In genomic region chr19:15835565-15836344, GRCh38 we compare ENCODE assay signal across 9 cellular contexts. TPM values are rescaled to one million over a fixed set of nuclear protein-coding genes. Genes with fewer than 3 reads are reported as not detected.
DNase-seq lines count a peak whose midpoint lies in the region; ATAC-seq, FAIRE-seq and TF ChIP-seq lines count a peak whose summit lies in the region.
"Not testable (repeated sequence)": the region's sequence is repeated elsewhere in the genome, so short reads cannot be mapped to it uniquely, and the experiment has no call there.
"Had no signal": no experiment of that assay in that cellular context is flagged by ENCODE, and none has a peak within 500 bp of the region (broad histone marks: within the 10 kb centered on the region; RNA-seq: fewer than 3 reads in every experiment).

No MANE protein-coding gene starts in this region.

- peak; percentile 4 for ATAC-seq in activated CD8-positive, alpha-beta memory T cell treated with anti-CD3 and anti-CD28 coated beads, Interleukin-2, amount 10 ng/mL, durations not matched to agents 7 days and 5 days
- ATAC-seq in K562 (peak; percentile 2; the same call in 2 of the 3 replicates), natural killer cell (peak; percentile 19 to 44 (median 23))

- TF ChIP-seq RAD21 in K562 (CRISPR knock-in tag; conservative IDR thresholded peaks at IDR 0.05 in 1 of 2, IDR thresholded peaks at IDR 0.05 in 1 of 2) = not testable (repeated sequence)

- peak overlapping the region; percentile 95 to 96 for H3K9ac ChIP-seq in K562 (ENCODE audit: insufficient read depth in 1 of 2, low read depth in 2 of 2, low read length in 2 of 2)

- WGBS in K562 (ENCODE audit: insufficient coverage, low coverage, missing lambda C conversion rate) = 8% methylated on average over 12 of the region's 12 CpGs

- H3K4me1 Mint-ChIP-seq in HFFc6 (ENCODE audit: low read depth) = peaks cover 15% of the 10 kb centered on the region
- H3K4me1 Mint-ChIP-seq in activated CD8-positive, alpha-beta memory T cell treated with anti-CD3 and anti-CD28 coated beads, Interleukin-2, amount 10 ng/mL, durations not matched to agents 7 days and 5 days = peaks cover 17% of the 10 kb centered on the region
- H3K4me1 Mint-ChIP-seq in natural killer cell = peaks cover 18 to 19% of the 10 kb centered on the region in 2 donors

- H3K36me3 ChIP-seq in SJCRH30 = not testable (repeated sequence)
- peaks cover 55% of the 10 kb centered on the region for H3K36me3 ChIP-seq in K562 (ENCODE audit: control insufficient read depth, insufficient read depth, low read length)

- not testable (repeated sequence) for H3K27me3 Mint-ChIP-seq in HFFc6 (ENCODE audit: insufficient read depth); activated CD8-positive, alpha-beta memory T cell treated with anti-CD3 and anti-CD28 coated beads, Interleukin-2, amount 10 ng/mL, durations not matched to agents 7 days and 5 days; natural killer cell (ENCODE audit: low read depth in 2 of 2)

- H3K9me3 Mint-ChIP-seq in HFFc6; activated CD8-positive, alpha-beta memory T cell treated with anti-CD3 and anti-CD28 coated beads, Interleukin-2, amount 10 ng/mL, durations not matched to agents 7 days and 5 days (ENCODE audit: low read depth); natural killer cell: not testable (repeated sequence)

- CTCF ChIA-PET in AG04449 (lab: Yijun Ruan, JAX); K562 (lab: Yijun Ruan, JAX; ENCODE audit: low intra/inter-chr PET ratio): not testable (repeated sequence)
- CTCF ChIA-PET in activated CD8-positive, alpha-beta memory T cell treated with anti-CD3 and anti-CD28 coated beads, Interleukin-2, amount 10 ng/mL, durations not matched to agents 7 days and 5 days (lab: Charles Lee) = interaction anchor here (1.3 kb wide), 1 partner anchor 346 kb away, joined by 3 read pairs; no protein-coding TSS in a partner anchor

- peak overlapping the region; percentile 78 for H2AFZ ChIP-seq in K562 (ENCODE audit: low read depth, low read length)

- H3K4me2 ChIP-seq in K562 (ENCODE audit: insufficient read depth, low read length) = peak overlapping the region; percentile 87

- intact Hi-C loops in K562 (cut with micrococcal nuclease) = not testable (repeated sequence)
- intact Hi-C loops in natural killer cell (cut with micrococcal nuclease) = loop anchor here (10.0 kb wide), 1 partner anchor 599 kb away; no protein-coding TSS in a partner anchor

- not testable (repeated sequence) for H3K36me3 Mint-ChIP-seq in HFFc6 (ENCODE audit: low read depth); activated CD8-positive, alpha-beta memory T cell treated with anti-CD3 and anti-CD28 coated beads, Interleukin-2, amount 10 ng/mL, durations not matched to agents 7 days and 5 days; natural killer cell

- peak; percentile 71 for FAIRE-seq in K562 (lab: Jason Lieb, UNC)

- H3K4me3 ChIP-seq in AG04449 (ENCODE audit: low read depth, low read length) = peak overlapping the region; percentile 81
- peak overlapping the region; percentile 64 for H3K4me3 ChIP-seq in SJCRH30
- peak overlapping the region; percentile 66 for H3K4me3 ChIP-seq in K562

- not testable (repeated sequence) for H3K9me1 ChIP-seq in K562 (ENCODE audit: control insufficient read depth, insufficient read depth, low read length)

- in situ Hi-C loops in K562 (cut with MboI) = not testable (repeated sequence)

- not testable (repeated sequence) for TF ChIP-seq CTCF in AG04449 (IDR thresholded peaks at IDR 0.05; ENCODE audit: insufficient read depth, low read length, missing control alignments); HFFc6 (IDR thresholded peaks at IDR 0.05); K562 (IDR thresholded peaks at IDR 0.05 in 2 of 3, conservative IDR thresholded peaks at IDR 0.05 in 1 of 3; ENCODE audit: insufficient read depth in 2 of 3, low read depth in 1 of 3, low read length in 3 of 3); natural killer cell (IDR thresholded peaks at IDR 0.05)

- H3K27me3 ChIP-seq in SJCRH30; K562 (ENCODE audit: control insufficient read depth in 2 of 2, insufficient read depth in 2 of 2, low read length in 2 of 2): not testable (repeated sequence)

- DNase-seq in AG04449 (ENCODE audit: low read depth, low spot score); HFFc6: not testable (repeated sequence)
- DNase-seq in SJCRH30 = peak in 1 of 2 experiments; percentile 9
- DNase-seq in activated CD8-positive, alpha-beta memory T cell treated with anti-CD3 and anti-CD28 coated beads, Interleukin-2, amount 10 ng/mL, durations not matched to agents 7 days and 5 days = peak; percentile 69
- peak in 1 of 4 experiments; percentile 64 for DNase-seq in K562 (ENCODE audit: extremely low read depth in 1 of 4, low spot score in 3 of 4)
- DNase-seq in glomerular visceral epithelial cell (ENCODE audit: extremely low spot score) = peak; percentile 70
- DNase-seq in natural killer cell = peak; percentile 37
- peak; percentile 16 for DNase-seq in stimulated activated CD8-positive, alpha-beta memory T cell treated with anti-CD3 and anti-CD28 coated beads, Interleukin-15, amount 100 ng/mL, for 1 hour (ENCODE audit: low read depth)

- BruUV-seq in K562 (replicated peaks; lab: Mats Ljungman, UMichigan) = not testable (repeated sequence)

- H3K27ac ChIP-seq in SJCRH30 (peak overlapping the region; percentile 69), K562 (ENCODE audit: extremely low read depth, low read depth, low read length) (peak overlapping the region; percentile 99)

- H3K79me2 ChIP-seq in K562 (ENCODE audit: control insufficient read depth, insufficient read depth, low read length) = peaks cover 53% of the 10 kb centered on the region

- H3K4me3 Mint-ChIP-seq in HFFc6 = peak overlapping the region; percentile 86
- H3K4me3 Mint-ChIP-seq in activated CD8-positive, alpha-beta memory T cell treated with anti-CD3 and anti-CD28 coated beads, Interleukin-2, amount 10 ng/mL, durations not matched to agents 7 days and 5 days = peak overlapping the region; percentile 87
- peak overlapping the region; percentile 97 for H3K4me3 Mint-ChIP-seq in natural killer cell

- POLR2A ChIA-PET in AG04449 (lab: Yijun Ruan, JAX) = not testable (repeated sequence)
- POLR2A ChIA-PET in K562 (lab: Yijun Ruan, JAX) = interaction anchor here (0.6 to 3.9 kb wide), 8 partner anchors 7 to 1829 kb away, joined by 3 to 22 read pairs (median 4); no protein-coding TSS in a partner anchor

- H3K4me1 ChIP-seq in SJCRH30 = not testable (repeated sequence)
- H3K4me1 ChIP-seq in K562 (replicated peaks in 1 of 2; ENCODE audit: control insufficient read depth in 2 of 2, insufficient read depth in 2 of 2, low read length in 2 of 2) = peaks cover 25 to 60% of the 10 kb centered on the region in 2 experiments

- not testable (repeated sequence) for TF ChIP-seq EP300 in K562 (IDR thresholded peaks at IDR 0.05; ENCODE audit: low read length)

- H3K27ac Mint-ChIP-seq in HFFc6 = peak overlapping the region; percentile 93
- H3K27ac Mint-ChIP-seq in activated CD8-positive, alpha-beta memory T cell treated with anti-CD3 and anti-CD28 coated beads, Interleukin-2, amount 10 ng/mL, durations not matched to agents 7 days and 5 days = peak overlapping the region; percentile 98
- H3K27ac Mint-ChIP-seq in natural killer cell = peak overlapping the region; percentile 96 to 97

- not testable (repeated sequence) for H4K20me1 ChIP-seq in K562 (replicated peaks; ENCODE audit: control insufficient read depth, insufficient read depth, low read length)

- TF ChIP-seq POLR2A in K562 (conservative IDR thresholded peaks at IDR 0.05) = not testable (repeated sequence)

- H3K9me3 ChIP-seq in SJCRH30 (replicated peaks); K562 (replicated peaks; ENCODE audit: control insufficient read depth, insufficient read depth, low read depth, low read length): not testable (repeated sequence)

RNA-seq across cellular contexts. Expression of gene OR10H1, which starts 20.3 kb away (rescaled TPM):
- not detected for total RNA-seq in HFFc6 (2021; fragmentation: NEBNext Ultra II Directional; extraction: Animal tissue kit (Norgen Biotek cat#: 25700))
- total RNA-seq in SJCRH30 (2014; rRNA removed; shearing (Covaris generic)) = not detected in 2 replicates
- total RNA-seq in activated CD8-positive, alpha-beta memory T cell treated with anti-CD3 and anti-CD28 coated beads, Interleukin-2, amount 10 ng/mL, durations not matched to agents 7 days and 5 days = not detected
- not detected in 2 replicates for total RNA-seq in K562 (2011; cell fraction: chromatin; rRNA removed; ENCODE audit: low replicate concordance)
- total RNA-seq in K562 (2011; cell fraction: nucleolus; rRNA removed) = not detected in 2 replicates
- total RNA-seq in K562 (2011; cell fraction: nucleoplasm; rRNA removed) = not detected in 2 replicates
- total RNA-seq in K562 (2014; rRNA removed) (not detected in 2 replicates), K562 (2014; rRNA removed; fragmentation: Illumina TruSeq; extraction: Trizol) (not detected in 2 replicates), K562 (2015; rRNA removed; fragmentation: Illumina TruSeq; extraction: Trizol) (not detected in 2 replicates), K562 (2021) (not detected in 2 replicates), natural killer cell (under 1 TPM in 2 of 3 donors, not detected in 1; 0.08 to 0.12 TPM)
- polyA plus RNA-seq in K562 (2011; rRNA removed) (not detected in 2 replicates), K562 (2014; fragmentation: Illumina TruSeq; extraction: Trizol) (not detected in 2 replicates), K562 (2014; fragmentation: Nextera tagmentation; extraction: Ambion mirVana) (not detected), K562 (2014; rRNA removed) (not detected in 2 replicates)
- polyA plus RNA-seq in K562 (2011; cell fraction: cytosol; rRNA removed) = not detected in 2 replicates
- polyA plus RNA-seq in K562 (2011; cell fraction: nucleus; rRNA removed) = not detected in 2 replicates
- not detected in 2 replicates for polyA plus RNA-seq in K562 (2012)
- not detected in 2 replicates for polyA minus RNA-seq in K562 (2011; rRNA and poly(A)+ RNA removed)
- not detected in 2 replicates for polyA minus RNA-seq in K562 (2011; cell fraction: cytosol; rRNA and poly(A)+ RNA removed)
- not detected in 2 replicates for polyA minus RNA-seq in K562 (2011; cell fraction: nucleus; rRNA and poly(A)+ RNA removed)
- total RNA-seq: activated CD8-positive, alpha-beta memory T cell treated with anti-CD3 and anti-CD28 coated beads for 36 hours had no signal

RNA-seq across cellular contexts. Expression of gene OR10H5, which starts 48.3 kb away (rescaled TPM):
- not detected for total RNA-seq in HFFc6 (2021; fragmentation: NEBNext Ultra II Directional; extraction: Animal tissue kit (Norgen Biotek cat#: 25700))
- not detected in 2 replicates for total RNA-seq in SJCRH30 (2014; rRNA removed; shearing (Covaris generic))
- total RNA-seq in activated CD8-positive, alpha-beta memory T cell treated with anti-CD3 and anti-CD28 coated beads, Interleukin-2, amount 10 ng/mL, durations not matched to agents 7 days and 5 days = not detected
- not detected in 2 replicates for total RNA-seq in K562 (2011; cell fraction: chromatin; rRNA removed; ENCODE audit: low replicate concordance)
- not detected in 2 replicates for total RNA-seq in K562 (2011; cell fraction: nucleolus; rRNA removed)
- total RNA-seq in K562 (2011; cell fraction: nucleoplasm; rRNA removed) = not detected in 2 replicates
- total RNA-seq in K562 (2014; rRNA removed) = not detected in 2 replicates
- not detected in 2 replicates for total RNA-seq in K562 (2014; rRNA removed; fragmentation: Illumina TruSeq; extraction: Trizol)
- total RNA-seq in K562 (2015; rRNA removed; fragmentation: Illumina TruSeq; extraction: Trizol) = not detected in 2 replicates
- total RNA-seq in K562 (2021) = not detected in 2 replicates
- not detected in 2 replicates for polyA plus RNA-seq in K562 (2011; rRNA removed)
- polyA plus RNA-seq in K562 (2011; cell fraction: cytosol; rRNA removed) = not detected in 2 replicates
- not detected in 2 replicates for polyA plus RNA-seq in K562 (2011; cell fraction: nucleus; rRNA removed)
- polyA plus RNA-seq in K562 (2012) = 0.01 TPM in 2 replicates
- polyA plus RNA-seq in K562 (2014; fragmentation: Illumina TruSeq; extraction: Trizol) = not detected in 2 replicates
- not detected for polyA plus RNA-seq in K562 (2014; fragmentation: Nextera tagmentation; extraction: Ambion mirVana)
- not detected in 2 replicates for polyA plus RNA-seq in K562 (2014; rRNA removed)
- polyA minus RNA-seq in K562 (2011; rRNA and poly(A)+ RNA removed) = not detected in 2 replicates
- polyA minus RNA-seq in K562 (2011; cell fraction: cytosol; rRNA and poly(A)+ RNA removed) = not detected in 2 replicates
- polyA minus RNA-seq in K562 (2011; cell fraction: nucleus; rRNA and poly(A)+ RNA removed) = not detected in 2 replicates
- not detected for total RNA-seq in natural killer cell
- total RNA-seq: activated CD8-positive, alpha-beta memory T cell treated with anti-CD3 and anti-CD28 coated beads for 36 hours had no signal
